In genomic region chr14:75764022-75764421, GRCh38 we compare ENCODE assay signal across 36 cellular contexts.
"Had no signal": no experiment of that assay in that cellular context is flagged by ENCODE, and none has a peak within 500 bp of the region (broad histone marks: within the 10 kb centered on the region; RNA-seq: fewer than 3 reads in every experiment).

No MANE protein-coding gene starts in this region.

- H3K4me1 Mint-ChIP-seq: activated CD4-positive, alpha-beta T cell treated with anti-CD3 and anti-CD28 coated beads for 36 hours; activated CD4-positive, alpha-beta T cell treated with anti-CD3 and anti-CD28 coated beads, Interleukin-2, amount 10 ng/mL, durations not matched to agents 24 days and 14 days; activated CD8-positive, alpha-beta memory T cell treated with anti-CD3 and anti-CD28 coated beads, Interleukin-2, amount 10 ng/mL, durations not matched to agents 7 days and 5 days; activated naive CD4-positive, alpha-beta T cell treated with anti-CD3 and anti-CD28 coated beads, Interleukin-2, amount 50 U/mL, for 24 hours; activated naive CD8-positive, alpha-beta T cell treated with anti-CD3 and anti-CD28 coated beads for 36 hours; activated naive CD8-positive, alpha-beta T cell treated with anti-CD3 and anti-CD28 coated beads, Interleukin-2, amount 50 U/mL, for 24 hours; brain had no signal

- ATAC-seq: activated CD4-positive, alpha-beta T cell treated with anti-CD3 and anti-CD28 coated beads for 36 hours; activated CD8-positive, alpha-beta memory T cell treated with anti-CD3 and anti-CD28 coated beads, Interleukin-2, amount 10 ng/mL, durations not matched to agents 7 days and 5 days; activated CD8-positive, alpha-beta T cell treated with anti-CD3 and anti-CD28 coated beads, Interleukin-2, amount 10 ng/mL, durations not matched to agents 7 days and 5 days; activated naive CD8-positive, alpha-beta T cell treated with anti-CD3 and anti-CD28 coated beads, Interleukin-2, amount 50 U/mL, for 24 hours; effector memory CD8-positive, alpha-beta T cell; gastroesophageal sphincter had no signal

- H3K4me1 ChIP-seq: adrenal gland, breast epithelium had no signal

- DNase-seq: activated CD4-positive, alpha-beta memory T cell treated with anti-CD3 and anti-CD28 coated beads for 36 hours; activated CD4-positive, alpha-beta T cell treated with anti-CD3 and anti-CD28 coated beads for 36 hours; activated CD4-positive, alpha-beta T cell treated with anti-CD3 and anti-CD28 coated beads, Interleukin-2, amount 10 ng/mL, durations not matched to agents 24 days and 14 days; activated CD4-positive, CD25-positive, alpha-beta regulatory T cell; activated CD4-positive, CD25-positive, alpha-beta regulatory T cell treated with anti-CD3 and anti-CD28 coated beads, Interleukin-2, amount 50 U/mL, for 72 hours; activated CD8-positive, alpha-beta memory T cell treated with anti-CD3 and anti-CD28 coated beads, Interleukin-2, amount 10 ng/mL, durations not matched to agents 7 days and 5 days; activated CD8-positive, alpha-beta memory T cell treated with anti-CD3 and anti-CD28 coated beads, Interleukin-2, amount 50 U/mL, for 4 hours; activated CD8-positive, alpha-beta T cell treated with anti-CD3 and anti-CD28 coated beads, Interleukin-2, amount 10 ng/mL, durations not matched to agents 7 days and 5 days; activated effector memory CD4-positive, alpha-beta T cell treated with anti-CD3 and anti-CD28 coated beads, Interleukin-2, amount 50 U/mL, for 16 hours; activated naive CD4-positive, alpha-beta T cell treated with anti-CD3 and anti-CD28 coated beads for 36 hours; activated naive CD8-positive, alpha-beta T cell treated with anti-CD3 and anti-CD28 coated beads for 36 hours; activated naive CD8-positive, alpha-beta T cell treated with anti-CD3 and anti-CD28 coated beads, Interleukin-2, amount 50 U/mL, for 24 hours; activated T-cell treated with anti-CD3 and anti-CD28 coated beads, Interleukin-2, amount 50 U/mL, for 1 hour; activated T-cell treated with anti-CD3 and anti-CD28 coated beads, Interleukin-2, amount 50 U/mL, for 48 hours; adrenal gland; central memory CD4-positive, alpha-beta T cell; cerebellar nuclear complex; effector CD4-positive, alpha-beta T cell; effector memory CD8-positive, alpha-beta T cell; esophagus squamous epithelium; foreskin melanocyte; heart right ventricle; T-helper 2 cell had no signal

- H3K9me3 Mint-ChIP-seq: activated CD4-positive, alpha-beta memory T cell treated with anti-CD3 and anti-CD28 coated beads for 36 hours; activated CD4-positive, alpha-beta T cell treated with anti-CD3 and anti-CD28 coated beads, Interleukin-2, amount 10 ng/mL, durations not matched to agents 24 days and 14 days; activated naive CD4-positive, alpha-beta T cell treated with anti-CD3 and anti-CD28 coated beads for 36 hours; activated naive CD4-positive, alpha-beta T cell treated with anti-CD3 and anti-CD28 coated beads, Interleukin-2, amount 50 U/mL, for 24 hours; activated naive CD8-positive, alpha-beta T cell treated with anti-CD3 and anti-CD28 coated beads for 36 hours; activated naive CD8-positive, alpha-beta T cell treated with anti-CD3 and anti-CD28 coated beads, Interleukin-2, amount 50 U/mL, for 24 hours; activated T-helper 1 cell treated with anti-CD3 and anti-CD28 coated beads, Interleukin-12 subunit alpha, Interleukin-12 subunit beta, Interleukin-2, Interleukin-4 antibody, amounts not matched to agents 30 ng/mL and 10 ng/mL and 1 ng/mL, durations not matched to agents 14 hours and 24 hours and 36 hours; activated T-helper 2 cell treated with anti-CD3 and anti-CD28 coated beads, Interferon-gamma antibody, Interleukin-2, Interleukin-4, amounts not matched to agents 10 μg/mL and 5 μg/mL and 100 μg/mL, durations not matched to agents 14 hours and 24 hours and 36 hours; brain; dendritic cell treated with granulocyte-macrophage colony-stimulating factor and Interleukin-4, amounts not matched to agents 40 ng/mL and 50 ng/mL, for 4 days; effector memory CD8-positive, alpha-beta T cell had no signal

- H3K27ac Mint-ChIP-seq: activated CD4-positive, alpha-beta memory T cell treated with anti-CD3 and anti-CD28 coated beads for 36 hours; activated CD4-positive, alpha-beta T cell treated with anti-CD3 and anti-CD28 coated beads for 36 hours; activated CD4-positive, alpha-beta T cell treated with anti-CD3 and anti-CD28 coated beads, Interleukin-2, amount 10 ng/mL, durations not matched to agents 24 days and 14 days; activated CD8-positive, alpha-beta memory T cell treated with anti-CD3 and anti-CD28 coated beads, Interleukin-2, amount 10 ng/mL, durations not matched to agents 7 days and 5 days; activated CD8-positive, alpha-beta T cell treated with anti-CD3 and anti-CD28 coated beads, Interleukin-2, amount 10 ng/mL, durations not matched to agents 7 days and 5 days; activated naive CD4-positive, alpha-beta T cell treated with anti-CD3 and anti-CD28 coated beads for 36 hours; activated naive CD4-positive, alpha-beta T cell treated with anti-CD3 and anti-CD28 coated beads, Interleukin-2, amount 50 U/mL, for 24 hours; activated naive CD8-positive, alpha-beta T cell treated with anti-CD3 and anti-CD28 coated beads for 36 hours; activated naive CD8-positive, alpha-beta T cell treated with anti-CD3 and anti-CD28 coated beads, Interleukin-2, amount 50 U/mL, for 24 hours; activated T-helper 1 cell treated with anti-CD3 and anti-CD28 coated beads, Interleukin-12 subunit alpha, Interleukin-12 subunit beta, Interleukin-2, Interleukin-4 antibody, amounts not matched to agents 30 ng/mL and 10 ng/mL and 1 ng/mL, durations not matched to agents 14 hours and 24 hours and 36 hours; activated T-helper 2 cell treated with anti-CD3 and anti-CD28 coated beads, Interferon-gamma antibody, Interleukin-2, Interleukin-4, amounts not matched to agents 10 μg/mL and 5 μg/mL and 100 μg/mL, durations not matched to agents 14 hours and 24 hours and 36 hours; brain; dendritic cell treated with granulocyte-macrophage colony-stimulating factor and Interleukin-4, amounts not matched to agents 40 ng/mL and 50 ng/mL, for 4 days; effector memory CD8-positive, alpha-beta T cell had no signal

- H3K4me3 ChIP-seq: adrenal gland, ascending aorta, breast epithelium, cardiac muscle cell, coronary artery, esophagus squamous epithelium, gastroesophageal sphincter, heart right ventricle had no signal

- H3K27me3 ChIP-seq: adrenal gland, ascending aorta, breast epithelium, cardiac muscle cell, esophagus squamous epithelium, gastroesophageal sphincter, heart right ventricle had no signal

- H3K4me3 Mint-ChIP-seq: activated CD4-positive, alpha-beta memory T cell treated with anti-CD3 and anti-CD28 coated beads for 36 hours; activated CD4-positive, alpha-beta T cell treated with anti-CD3 and anti-CD28 coated beads for 36 hours; activated CD4-positive, alpha-beta T cell treated with anti-CD3 and anti-CD28 coated beads, Interleukin-2, amount 10 ng/mL, durations not matched to agents 24 days and 14 days; activated CD8-positive, alpha-beta memory T cell treated with anti-CD3 and anti-CD28 coated beads, Interleukin-2, amount 10 ng/mL, durations not matched to agents 7 days and 5 days; activated CD8-positive, alpha-beta T cell treated with anti-CD3 and anti-CD28 coated beads, Interleukin-2, amount 10 ng/mL, durations not matched to agents 7 days and 5 days; activated naive CD4-positive, alpha-beta T cell treated with anti-CD3 and anti-CD28 coated beads for 36 hours; activated naive CD4-positive, alpha-beta T cell treated with anti-CD3 and anti-CD28 coated beads, Interleukin-2, amount 50 U/mL, for 24 hours; activated naive CD8-positive, alpha-beta T cell treated with anti-CD3 and anti-CD28 coated beads for 36 hours; activated naive CD8-positive, alpha-beta T cell treated with anti-CD3 and anti-CD28 coated beads, Interleukin-2, amount 50 U/mL, for 24 hours; activated T-helper 1 cell treated with anti-CD3 and anti-CD28 coated beads, Interleukin-12 subunit alpha, Interleukin-12 subunit beta, Interleukin-2, Interleukin-4 antibody, amounts not matched to agents 30 ng/mL and 10 ng/mL and 1 ng/mL, durations not matched to agents 14 hours and 24 hours and 36 hours; brain; dendritic cell treated with granulocyte-macrophage colony-stimulating factor and Interleukin-4, amounts not matched to agents 40 ng/mL and 50 ng/mL, for 4 days; effector memory CD8-positive, alpha-beta T cell had no signal

- H3K36me3 Mint-ChIP-seq: activated naive CD8-positive, alpha-beta T cell treated with anti-CD3 and anti-CD28 coated beads for 36 hours had no signal

- FAIRE-seq: endometrium, endothelial cell of umbilical vein had no signal

- H3K9me3 ChIP-seq: adrenal gland, ascending aorta, breast epithelium, esophagus squamous epithelium, gastroesophageal sphincter, heart right ventricle had no signal

- H3K27ac ChIP-seq: adrenal gland, ascending aorta, breast epithelium, cardiac muscle cell, coronary artery, epithelial cell of prostate, esophagus squamous epithelium, gastroesophageal sphincter, heart right ventricle had no signal

- H3K27me3 Mint-ChIP-seq: activated CD4-positive, alpha-beta memory T cell treated with anti-CD3 and anti-CD28 coated beads for 36 hours; activated CD4-positive, alpha-beta T cell treated with anti-CD3 and anti-CD28 coated beads for 36 hours; activated CD4-positive, alpha-beta T cell treated with anti-CD3 and anti-CD28 coated beads, Interleukin-2, amount 10 ng/mL, durations not matched to agents 24 days and 14 days; activated CD8-positive, alpha-beta memory T cell treated with anti-CD3 and anti-CD28 coated beads, Interleukin-2, amount 10 ng/mL, durations not matched to agents 7 days and 5 days; activated naive CD4-positive, alpha-beta T cell treated with anti-CD3 and anti-CD28 coated beads, Interleukin-2, amount 50 U/mL, for 24 hours; activated naive CD8-positive, alpha-beta T cell treated with anti-CD3 and anti-CD28 coated beads for 36 hours; activated naive CD8-positive, alpha-beta T cell treated with anti-CD3 and anti-CD28 coated beads, Interleukin-2, amount 50 U/mL, for 24 hours; brain; dendritic cell treated with granulocyte-macrophage colony-stimulating factor and Interleukin-4, amounts not matched to agents 40 ng/mL and 50 ng/mL, for 4 days; effector memory CD8-positive, alpha-beta T cell had no signal

- H3K36me3 ChIP-seq: breast epithelium had no signal
